25 cellular contexts compared by ENCODE assay signal in genomic region chr10:69549959-69550358, GRCh38. TPM values are rescaled to one million over a fixed set of nuclear protein-coding genes. Genes with fewer than 3 reads are reported as not detected.
"Had no signal": no experiment of that assay in that cellular context is flagged by ENCODE, and none has a peak within 500 bp of the region (broad histone marks: within the 10 kb centered on the region; RNA-seq: fewer than 3 reads in every experiment).

No MANE protein-coding gene starts in this region.

- H3K27ac ChIP-seq: brain microvascular endothelial cell, coronary artery, lower lobe of right lung, neutrophil, parathyroid adenoma had no signal

- H3K4me3 ChIP-seq: lower lobe of right lung had no signal

- H3K9me3 ChIP-seq: neutrophil had no signal

- H3K4me1 ChIP-seq: lower lobe of right lung, parathyroid adenoma had no signal

- H3K27ac Mint-ChIP-seq: activated B cell treated with CpG ODN at 0.5 μM for 24 hours; activated CD4-positive, alpha-beta memory T cell treated with anti-CD3 and anti-CD28 coated beads, Interleukin-2, amount 10 ng/mL, durations not matched to agents 7 days and 5 days; activated CD8-positive, alpha-beta memory T cell treated with anti-CD3 and anti-CD28 coated beads, Interleukin-2, amount 10 ng/mL, durations not matched to agents 7 days and 5 days; activated T-helper 2 cell treated with anti-CD3 and anti-CD28 coated beads, Interferon-gamma antibody, Interleukin-2, Interleukin-4, amounts not matched to agents 10 μg/mL and 5 μg/mL and 100 μg/mL, durations not matched to agents 14 hours and 24 hours and 36 hours; mesothelial cell of epicardium; natural killer cell treated with Interleukin-12 subunit alpha and Interleukin-12 subunit beta and Interleukin-15 and Interleukin-18, amount 100 ng/mL, for 72 hours had no signal

- DNase-seq: activated B cell treated with CpG ODN at 0.5 μM for 24 hours; activated CD4-positive, alpha-beta memory T cell treated with anti-CD3 and anti-CD28 coated beads, Interleukin-2, amount 10 ng/mL, durations not matched to agents 7 days and 5 days; activated CD4-positive, alpha-beta T cell treated with anti-CD3 and anti-CD28 coated beads for 4 hours; activated CD8-positive, alpha-beta memory T cell treated with anti-CD3 and anti-CD28 coated beads, Interleukin-2, amount 10 ng/mL, durations not matched to agents 7 days and 5 days; activated naive CD4-positive, alpha-beta T cell treated with Interleukin-2 at 50 U/mL for 16 hours; anterior cingulate cortex; brain microvascular endothelial cell; central memory CD4-positive, alpha-beta T cell; foreskin melanocyte; glutamatergic neuron; hypothalamus; islet precursor cell; lower lobe of right lung; stimulated activated CD4-positive, alpha-beta T cell treated with anti-CD3 and anti-CD28 coated beads, Interleukin-1b, Interleukin-23, amount 100 ng/mL, for 48 hours; stimulated activated CD8-positive, alpha-beta memory T cell treated with anti-CD3 and anti-CD28 coated beads, Interleukin-4, amount 100 ng/mL, for 48 hours; stimulated activated naive CD4-positive, alpha-beta T cell had no signal

- H3K36me3 ChIP-seq: brain microvascular endothelial cell, lower lobe of right lung, neutrophil had no signal

- ATAC-seq: activated CD8-positive, alpha-beta memory T cell treated with anti-CD3 and anti-CD28 coated beads, Interleukin-2, amount 10 ng/mL, durations not matched to agents 7 days and 5 days; lower lobe of right lung; natural killer cell treated with Interleukin-12 subunit alpha and Interleukin-12 subunit beta and Interleukin-15 and Interleukin-18, amount 100 ng/mL, for 72 hours had no signal

- H3K4me1 Mint-ChIP-seq: activated B cell treated with CpG ODN at 0.5 μM for 24 hours; activated CD4-positive, alpha-beta memory T cell treated with anti-CD3 and anti-CD28 coated beads, Interleukin-2, amount 10 ng/mL, durations not matched to agents 7 days and 5 days; activated CD8-positive, alpha-beta memory T cell treated with anti-CD3 and anti-CD28 coated beads, Interleukin-2, amount 10 ng/mL, durations not matched to agents 7 days and 5 days; mesothelial cell of epicardium had no signal

- H3K4me3 Mint-ChIP-seq: activated B cell treated with CpG ODN at 0.5 μM for 24 hours; activated CD4-positive, alpha-beta memory T cell treated with anti-CD3 and anti-CD28 coated beads, Interleukin-2, amount 10 ng/mL, durations not matched to agents 7 days and 5 days; activated CD8-positive, alpha-beta memory T cell treated with anti-CD3 and anti-CD28 coated beads, Interleukin-2, amount 10 ng/mL, durations not matched to agents 7 days and 5 days; mesothelial cell of epicardium; natural killer cell treated with Interleukin-12 subunit alpha and Interleukin-12 subunit beta and Interleukin-15 and Interleukin-18, amount 100 ng/mL, for 72 hours had no signal

- H3K36me3 Mint-ChIP-seq: mesothelial cell of epicardium had no signal

RNA-seq across cellular contexts. Expression of gene NEUROG3, which starts 23.3 kb away (rescaled TPM):
- total RNA-seq: activated CD8-positive, alpha-beta memory T cell treated with anti-CD3 and anti-CD28 coated beads, Interleukin-2, amount 10 ng/mL, durations not matched to agents 7 days and 5 days; activated T-helper 2 cell treated with anti-CD3 and anti-CD28 coated beads, Interferon-gamma antibody, Interleukin-2, Interleukin-4, amounts not matched to agents 10 μg/mL and 5 μg/mL and 100 μg/mL, durations not matched to agents 14 hours and 24 hours and 36 hours; epithelial cell of proximal tubule; fibroblast of lung; lower lobe of right lung; mesothelial cell of epicardium; natural killer cell treated with Interleukin-12 subunit alpha and Interleukin-12 subunit beta and Interleukin-15 and Interleukin-18, amount 100 ng/mL, for 72 hours; ureter had no signal
